11 cellular contexts compared by ENCODE assay signal in genomic region chr1:109788695-109789521, GRCh38. TPM values are rescaled to one million over a fixed set of nuclear protein-coding genes. Genes with fewer than 3 reads are reported as not detected.
A peak's percentile ranks its signal among the peaks of the same experiment; 100 is the strongest.
DNase-seq lines count a peak whose midpoint lies in the region; ATAC-seq, FAIRE-seq and TF ChIP-seq lines count a peak whose summit lies in the region.
"Had no signal": no experiment of that assay in that cellular context is flagged by ENCODE, and none has a peak within 500 bp of the region (broad histone marks: within the 10 kb centered on the region; RNA-seq: fewer than 3 reads in every experiment).

No MANE protein-coding gene starts in this region.

- TF ChIP-seq POLR2A in GM12878 (IDR thresholded peaks at IDR 0.05; ENCODE audit: low read depth, low read length) (no peak), prostate gland (IDR thresholded peaks at IDR 0.05) (no peak)

- POLR2A ChIA-PET in GM12878 (lab: Charles Lee), result no interaction called here

- no TSS peak for BruUV-seq in GM12878 (replicated peaks; lab: Mats Ljungman, UMichigan)

- peak; percentile 23 for DNase-seq in NCI-H2227 (lab: John Stamatoyannopoulos, UW; ENCODE audit: unreplicated experiment)
- DNase-seq in NCI-H2227 treated with DMSO at 0.1 percent for 48 hours (lab: John Stamatoyannopoulos, UW), result no peak
- DNase-seq in NCI-H146 (lab: John Stamatoyannopoulos, UW), result peak; percentile 78
- no peak for DNase-seq in GM12878 (ENCODE audit: low read depth, low spot score)
- DNase-seq in prostate gland (ENCODE audit: low spot score), result no peak
- DNase-seq in NCI-H2029 treated with DMSO at 0.1 percent for 48 hours (lab: John Stamatoyannopoulos, UW), result no peak

- no peak for TF ChIP-seq EP300 in GM12878 (IDR thresholded peaks at IDR 0.05; ENCODE audit: borderline replicate concordance in 1 of 2, control insufficient read depth in 1 of 2, low read depth in 2 of 2, low read length in 2 of 2)

- no peak overlapping the region for H3K4me2 ChIP-seq in GM12878 (ENCODE audit: control insufficient read depth, insufficient read depth)

- CTCF ChIA-PET in GM12878 (lab: Yijun Ruan, JAX), result interaction anchor here (0.7 to 27.2 kb wide), 4 partner anchors 14 to 191 kb away, joined by 3 to 759 read pairs (median 8); partner anchors contain the start of gene AHCYL1

- H3K27me3 ChIP-seq in GM12878 (replicated peaks in 1 of 2; ENCODE audit: control insufficient read depth in 2 of 2, insufficient read depth in 2 of 2, low read length in 1 of 2) (no peaks in the 10 kb centered on the region; a peak in 1 of 4 replicates), neutrophil (no peaks in the 10 kb centered on the region), prostate gland (replicated peaks; ENCODE audit: insufficient read depth) (no peaks in the 10 kb centered on the region)

- peak in 2 of 3 experiments; percentile 35 to 36; a peak in 3 of 6 replicates for TF ChIP-seq CTCF in GM12878 (IDR thresholded peaks at IDR 0.05 in 2 of 3, conservative IDR thresholded peaks at IDR 0.05 in 1 of 3; ENCODE audit: control insufficient read depth in 2 of 3, extremely low read depth in 1 of 3, insufficient read depth in 1 of 3, low read depth in 3 of 3, low read length in 3 of 3)
- peak; percentile 32 for TF ChIP-seq CTCF in neutrophil (IDR thresholded peaks at IDR 0.05)
- no peak for TF ChIP-seq CTCF in prostate gland (IDR thresholded peaks at IDR 0.05)

- FAIRE-seq in GM12878 (lab: Jason Lieb, UNC), result no peak

- no peak overlapping the region for H2AFZ ChIP-seq in GM12878 (ENCODE audit: control insufficient read depth, low read depth, low read length)

- no peak overlapping the region for H3K9ac ChIP-seq in GM12878 (ENCODE audit: control insufficient read depth, insufficient read depth, low read length)

- intact Hi-C loops in GM12878 (cut with micrococcal nuclease; ENCODE audit: unreplicated experiment), result no loop called here
- intact Hi-C loops in prostate gland (cut with DNase I), result no loop called here

- H3K79me2 ChIP-seq in GM12878 (ENCODE audit: control insufficient read depth, insufficient read depth, low read length), result no peaks in the 10 kb centered on the region

- H4K20me1 ChIP-seq in GM12878 (ENCODE audit: control insufficient read depth, insufficient read depth), result no peaks in the 10 kb centered on the region

- WGBS in GM12878 (ENCODE audit: insufficient coverage, insufficient replicate concordance, low lambda C conversion rate, missing lambda C conversion rate), result 70% methylated on average over 9 of the region's 9 CpGs
- 83% methylated on average over 9 of the region's 9 CpGs for WGBS in prostate gland

- H3K4me3 ChIP-seq in GM12878, result no peak overlapping the region
- peak overlapping the region in 1 of 2 experiments; percentile 15 for H3K4me3 ChIP-seq in neutrophil (ENCODE audit: low read depth in 1 of 2, low read length in 1 of 2)
- no peak overlapping the region for H3K4me3 ChIP-seq in prostate gland
- H3K4me3 ChIP-seq: SK-N-MC had no signal

- RAD21 ChIA-PET in GM12878 (lab: Charles Lee; ENCODE audit: unreplicated experiment), result interaction anchor here (1.0 kb wide), 1 partner anchor 12 kb away, joined by 3 read pairs; no protein-coding TSS in a partner anchor

- H3K27ac ChIP-seq in GM12878 (ENCODE audit: control insufficient read depth, insufficient read depth) (no peak overlapping the region), neutrophil (peak overlapping the region; percentile 81), prostate gland (no peak overlapping the region)
- H3K27ac ChIP-seq: C4-2B, SK-N-MC had no signal

- ATAC-seq in GM12878, result peak; percentile 67
- no peak for ATAC-seq in HG02642 (IDR thresholded peaks at IDR 0.05; ENCODE audit: poor library complexity, unreplicated experiment)

- 0 out of 2 replicates have a peak, but pooled peaks have one; percentile 3 for TF ChIP-seq RAD21 in GM12878 (IDR thresholded peaks at IDR 0.05; ENCODE audit: insufficient read depth, low read depth, low read length)

- H3K36me3 ChIP-seq in GM12878 (ENCODE audit: control insufficient read depth in 2 of 2, insufficient read depth in 2 of 2, low read length in 1 of 2) (no peaks in the 10 kb centered on the region), neutrophil (no peaks in the 10 kb centered on the region), prostate gland (no peaks in the 10 kb centered on the region)

- H3K9me3 ChIP-seq in GM12878 (replicated peaks; ENCODE audit: control insufficient read depth, insufficient read depth, low read length), result no peaks in the 10 kb centered on the region
- H3K9me3 ChIP-seq in neutrophil, result no peaks in the 10 kb centered on the region
- no peaks in the 10 kb centered on the region for H3K9me3 ChIP-seq in prostate gland

- peaks cover 11% of the 10 kb centered on the region for H3K4me1 ChIP-seq in GM12878 (ENCODE audit: control insufficient read depth, insufficient read depth, low read length)
- peaks cover 63 to 69% of the 10 kb centered on the region in 2 experiments for H3K4me1 ChIP-seq in neutrophil (ENCODE audit: control insufficient read depth in 1 of 2, insufficient read depth in 1 of 2, low read depth in 1 of 2, low read length in 1 of 2)
- no peaks in the 10 kb centered on the region for H3K4me1 ChIP-seq in prostate gland (replicated peaks)

- in situ Hi-C loops in GM12878 (cut with MboI), result no loop called here

- SMC1A ChIA-PET in GM12878 (lab: Charles Lee; ENCODE audit: uncharacterized antibody, unreplicated experiment), result interaction anchor here (23.1 kb wide), 1 partner anchor 194 kb away, joined by 431 read pairs; the partner anchor contains the start of gene AHCYL1

TF ChIP-seq in GM12878, 131 proteins besides CTCF, POLR2A, EP300 and RAD21 (continues in another document):
- TF ChIP-seq ZNF384 (IDR thresholded peaks at IDR 0.05; ENCODE audit: borderline replicate concordance, low read depth, low read length) (no peak), NFYA (IDR thresholded peaks at IDR 0.05; ENCODE audit: borderline replicate concordance, low read depth, low read length) (no peak), RUNX3 (IDR thresholded peaks at IDR 0.05; ENCODE audit: low read length) (no peak), ZNF207 (IDR thresholded peaks at IDR 0.05; ENCODE audit: borderline replicate concordance) (no peak), USF1 (IDR thresholded peaks at IDR 0.05; ENCODE audit: borderline replicate concordance, extremely low read length, insufficient read depth, low read depth, low read length) (no peak), MXI1 (IDR thresholded peaks at IDR 0.05; ENCODE audit: low read depth, low read length) (no peak), E2F4 (IDR thresholded peaks at IDR 0.05; ENCODE audit: low read depth, low read length) (no peak), ZNF24 (IDR thresholded peaks at IDR 0.05) (no peak), MTA2 (IDR thresholded peaks at IDR 0.05; ENCODE audit: low read depth) (no peak)

RNA-seq across cellular contexts. Expression of gene EPS8L3, which starts 25.2 kb away (rescaled TPM):
- total RNA-seq in GM12878 (2013; cell fraction: nucleolus; rRNA removed), result not detected in 2 replicates
- total RNA-seq in GM12878 (2014; rRNA removed), result not detected in 2 replicates
- not detected in 2 replicates for total RNA-seq in GM12878 (2014; rRNA removed; fragmentation: Illumina TruSeq; extraction: Trizol)
- 0.43 TPM in 1 of 2 replicates, not detected in the other for total RNA-seq in GM12878 (2021)
- not detected for polyA plus RNA-seq in GM12878 (2011; ENCODE audit: low read depth)
- polyA plus RNA-seq in GM12878 (2011; rRNA removed), result not detected in 2 replicates
- polyA plus RNA-seq in GM12878 (2011; cell fraction: cytosol; rRNA removed), result 0.03 TPM in 1 of 2 replicates, not detected in the other
- polyA plus RNA-seq in GM12878 (2011; cell fraction: nucleus; rRNA removed), result 0.07 and 0.38 TPM in 2 replicates
- polyA plus RNA-seq in GM12878 (2012), result not detected in 2 replicates
- not detected in 2 replicates for polyA plus RNA-seq in GM12878 (2014; fragmentation: Illumina TruSeq; extraction: Trizol)
- not detected for polyA plus RNA-seq in GM12878 (2014; fragmentation: Nextera tagmentation; extraction: Ambion mirVana)
- not detected in 2 replicates for polyA plus RNA-seq in GM12878 (2014; rRNA removed)
- polyA plus RNA-seq in GM12878 (2016; fragmentation: Nextera tagmentation; extraction: Ambion mirVana), result not detected
- polyA minus RNA-seq in GM12878 (2011; rRNA and poly(A)+ RNA removed), result not detected in 2 replicates
- not detected in 2 replicates for polyA minus RNA-seq in GM12878 (2011; cell fraction: cytosol; rRNA and poly(A)+ RNA removed)
- not detected in 2 replicates for polyA minus RNA-seq in GM12878 (2011; cell fraction: nucleus; rRNA and poly(A)+ RNA removed)
- under 1 TPM in 1 of 2 donors, not detected in 1; 0.34 TPM for total RNA-seq in prostate gland
- total RNA-seq: temporal lobe had no signal

RNA-seq across cellular contexts. Expression of gene GSTM3, which starts 48.1 kb away (rescaled TPM):
- not detected in 2 replicates for total RNA-seq in GM12878 (2013; cell fraction: nucleolus; rRNA removed)
- total RNA-seq in GM12878 (2014; rRNA removed), result not detected in 2 replicates
- total RNA-seq in GM12878 (2014; rRNA removed; fragmentation: Illumina TruSeq; extraction: Trizol), result not detected in 2 replicates
- total RNA-seq in GM12878 (2021), result not detected in 2 replicates
- 4.7 TPM for polyA plus RNA-seq in GM12878 (2011; ENCODE audit: low read depth)
- not detected in 2 replicates for polyA plus RNA-seq in GM12878 (2011; rRNA removed)
- not detected in 2 replicates for polyA plus RNA-seq in GM12878 (2011; cell fraction: cytosol; rRNA removed)
- polyA plus RNA-seq in GM12878 (2011; cell fraction: nucleus; rRNA removed), result not detected in 2 replicates
- 3.0 and 5.6 TPM in 2 replicates for polyA plus RNA-seq in GM12878 (2012)
- not detected in 2 replicates for polyA plus RNA-seq in GM12878 (2014; fragmentation: Illumina TruSeq; extraction: Trizol)
- not detected for polyA plus RNA-seq in GM12878 (2014; fragmentation: Nextera tagmentation; extraction: Ambion mirVana)
- not detected in 2 replicates for polyA plus RNA-seq in GM12878 (2014; rRNA removed)
- not detected for polyA plus RNA-seq in GM12878 (2016; fragmentation: Nextera tagmentation; extraction: Ambion mirVana)
- not detected in 2 replicates for polyA minus RNA-seq in GM12878 (2011; rRNA and poly(A)+ RNA removed)
- polyA minus RNA-seq in GM12878 (2011; cell fraction: cytosol; rRNA and poly(A)+ RNA removed), result 2.0 TPM in 1 of 2 replicates, not detected in the other
- polyA minus RNA-seq in GM12878 (2011; cell fraction: nucleus; rRNA and poly(A)+ RNA removed), result 0.29 TPM in 1 of 2 replicates, not detected in the other
- 100 to 1,000 TPM; 103 to 383 TPM for total RNA-seq in prostate gland

Comparison
In these comparisons a context has a peak if more than half of its experiments do, and no peak if none do; other contexts are left out.
1. DNase-seq: peak in NCI-H2227 (single experiment) and NCI-H146 (single experiment); none in NCI-H2227 treated with DMSO at 0.1 percent for 48 hours (single experiment), GM12878 (single experiment), prostate gland (single experiment) and NCI-H2029 treated with DMSO at 0.1 percent for 48 hours (single experiment).
2. CTCF ChIP-seq: peak in GM12878 (2 of 3) and neutrophil (single experiment); none in prostate gland (0 of 4).
3. RNA of gene GSTM3, which starts 48.1 kb away (total RNA-seq): 103 to 383 TPM in prostate gland; not detected in GM12878; every median in the first group is over 10 times any median in the second.